Comparison of ENCODE assay signal across 9 cellular contexts in the genomic region with DNA sequence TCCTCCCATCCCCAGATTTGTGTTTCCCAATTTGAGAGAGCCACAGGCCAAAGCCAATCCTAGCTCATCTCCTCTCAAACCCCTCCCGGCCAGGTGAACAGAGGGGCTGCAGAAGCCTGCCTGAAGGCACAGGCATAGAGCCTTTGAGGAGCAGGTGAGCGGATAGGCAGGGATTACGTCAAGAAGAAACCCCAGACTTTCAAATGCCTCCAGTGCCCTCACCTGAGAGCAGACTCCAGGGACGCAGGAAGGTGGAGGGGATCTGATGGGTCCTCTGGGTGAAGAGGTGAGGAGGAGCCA. TPM values are rescaled to one million over a fixed set of nuclear protein-coding genes. Genes with fewer than 3 reads are reported as not detected.
DNase-seq lines count a peak whose midpoint lies in the region; TF ChIP-seq lines count a peak whose summit lies in the region.
"Had no signal": no experiment of that assay in that cellular context is flagged by ENCODE, and none has a peak within 500 bp of the region (broad histone marks: within the 10 kb centered on the region; RNA-seq: fewer than 3 reads in every experiment).

No MANE protein-coding gene starts in this region.

- intact Hi-C loops in activated naive CD4-positive, alpha-beta T cell treated with anti-CD3 and anti-CD28 coated beads for 36 hours (cut with micrococcal nuclease) = loop anchor here (1.0 to 2.0 kb wide), 3 partner anchors 25 to 149 kb away; a partner anchor contains a TSS

- H3K4me1 Mint-ChIP-seq in activated naive CD4-positive, alpha-beta T cell treated with anti-CD3 and anti-CD28 coated beads for 36 hours (ENCODE audit: low read depth) = peaks cover 22% of the 10 kb centered on the region
- peaks cover 23% of the 10 kb centered on the region for H3K4me1 Mint-ChIP-seq in activated naive CD8-positive, alpha-beta T cell (ENCODE audit: low read depth)

- peak overlapping the region; percentile 57 for H3K27ac Mint-ChIP-seq in activated naive CD4-positive, alpha-beta T cell treated with anti-CD3 and anti-CD28 coated beads for 36 hours
- no peak overlapping the region for H3K27ac Mint-ChIP-seq in activated naive CD8-positive, alpha-beta T cell

- H3K27me3 ChIP-seq in tibial nerve = peaks cover 0 to 29% of the 10 kb centered on the region in 2 donors
- H3K27me3 ChIP-seq: body of pancreas had no signal

- no peak for DNase-seq in activated naive CD4-positive, alpha-beta T cell treated with anti-CD3 and anti-CD28 coated beads for 36 hours
- no peak for DNase-seq in activated naive CD4-positive, alpha-beta T cell treated with Interleukin-2 at 50 U/mL for 16 hours
- DNase-seq in left kidney (ENCODE audit: low read depth, low spot score) (peak; percentile 37), tibial nerve (ENCODE audit: low spot score in 2 of 2) (no peak), GM20000 (ENCODE audit: low spot score) (no peak), NCI-H774 (lab: John Stamatoyannopoulos, UW) (no peak), HPDE6-E6E7 (ENCODE audit: extremely low spot score) (no peak)

- TF ChIP-seq POLR2A in tibial nerve (IDR thresholded peaks at IDR 0.05) = no peak

- peaks cover 0 to 15% (median 2%) of the 10 kb centered on the region in 4 donors for H3K4me1 ChIP-seq in tibial nerve

- H3K4me3 ChIP-seq in tibial nerve = peak overlapping the region; percentile 41 to 65 (median 54)

- no peaks in the 10 kb centered on the region for H3K9me3 Mint-ChIP-seq in activated naive CD4-positive, alpha-beta T cell treated with anti-CD3 and anti-CD28 coated beads for 36 hours
- H3K9me3 Mint-ChIP-seq in activated naive CD8-positive, alpha-beta T cell (ENCODE audit: low read depth) = no peaks in the 10 kb centered on the region

- no peak for TF ChIP-seq EP300 in tibial nerve (IDR thresholded peaks at IDR 0.05)

- H3K36me3 Mint-ChIP-seq in activated naive CD4-positive, alpha-beta T cell treated with anti-CD3 and anti-CD28 coated beads for 36 hours (ENCODE audit: low read depth) = peaks cover 5% of the 10 kb centered on the region
- H3K36me3 Mint-ChIP-seq in activated naive CD8-positive, alpha-beta T cell = peaks cover 9% of the 10 kb centered on the region

- peak overlapping the region; percentile 87 for H3K4me3 Mint-ChIP-seq in activated naive CD4-positive, alpha-beta T cell treated with anti-CD3 and anti-CD28 coated beads for 36 hours
- peak overlapping the region; percentile 92 for H3K4me3 Mint-ChIP-seq in activated naive CD8-positive, alpha-beta T cell

- 11 to 20% methylated on average over 4 of the region's 4 CpGs for WGBS in tibial nerve, 2 donors

- no peaks in the 10 kb centered on the region for H3K9me3 ChIP-seq in tibial nerve
- H3K9me3 ChIP-seq: body of pancreas had no signal

- H3K36me3 ChIP-seq in tibial nerve = no peaks in the 10 kb centered on the region

- H3K27me3 Mint-ChIP-seq in activated naive CD4-positive, alpha-beta T cell treated with anti-CD3 and anti-CD28 coated beads for 36 hours (ENCODE audit: low read depth) = peaks cover 22% of the 10 kb centered on the region
- H3K27me3 Mint-ChIP-seq in activated naive CD8-positive, alpha-beta T cell = peaks cover 13% of the 10 kb centered on the region

- H3K27ac ChIP-seq in tibial nerve = peak overlapping the region in 1 of 4 donors; percentile 41

- CTCF ChIA-PET in activated naive CD4-positive, alpha-beta T cell treated with anti-CD3 and anti-CD28 coated beads for 36 hours (lab: Charles Lee) = interaction anchor here (0.5 to 9.2 kb wide), 7 partner anchors 11 to 123 kb away, joined by 3 to 86 read pairs (median 4); a partner anchor contains a TSS

- TF ChIP-seq CTCF in tibial nerve (IDR thresholded peaks at IDR 0.05) = no peak
- no peak for TF ChIP-seq CTCF in GM20000 (IDR thresholded peaks at IDR 0.05; ENCODE audit: extremely low read depth, missing control alignments)

RNA-seq across cellular contexts. Expression of a gene that starts 0.6 kb away (rescaled TPM):
- 1 to 10 TPM; 6.8 to 7.4 TPM for total RNA-seq in activated naive CD4-positive, alpha-beta T cell treated with anti-CD3 and anti-CD28 coated beads for 36 hours
- 1 to 10 TPM in 1 of 4 donors, not detected in 3; 1.8 TPM for total RNA-seq in tibial nerve

RNA-seq across cellular contexts. Expression of a gene that starts 13.1 kb away (rescaled TPM):
- 100 to 1,000 TPM; 115 to 125 TPM for total RNA-seq in activated naive CD4-positive, alpha-beta T cell treated with anti-CD3 and anti-CD28 coated beads for 36 hours
- 10 to 100 TPM; 40.9 to 73.7 (median 49.8) TPM for total RNA-seq in tibial nerve

RNA-seq across cellular contexts. Expression of a gene that starts 46.8 kb away (rescaled TPM):
- total RNA-seq in activated naive CD4-positive, alpha-beta T cell treated with anti-CD3 and anti-CD28 coated beads for 36 hours = 10 to 100 TPM in 1 of 2 experiments, 1 to 10 TPM in 1; 9.5 to 10.0 TPM
- 10 to 100 TPM in 3 of 4 donors, 1 to 10 TPM in 1; 9.8 to 31.2 (median 20.7) TPM for total RNA-seq in tibial nerve
